ENCODE assay signal across 1 cellular context in the genomic region with DNA sequence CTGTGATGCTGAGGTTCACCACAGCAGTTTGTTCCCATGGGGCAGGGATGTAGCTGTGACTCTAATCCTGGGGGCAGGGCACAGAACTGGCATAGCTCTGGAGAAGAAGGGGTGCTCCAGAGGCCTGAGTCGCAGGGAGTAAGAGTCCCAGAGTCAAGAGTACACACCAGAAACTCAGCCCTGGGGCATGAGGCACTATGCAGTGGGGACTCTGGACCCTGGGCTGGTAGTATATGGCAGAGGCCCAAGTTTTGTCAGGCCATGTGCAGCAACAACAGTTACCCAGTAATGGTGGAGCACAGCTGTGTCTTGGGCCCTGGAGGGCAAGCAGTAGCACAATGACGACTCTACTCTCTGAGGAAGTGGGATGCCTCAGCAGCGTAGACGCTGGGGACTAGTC.
TF ChIP-seq lines count a peak whose summit lies in the region.

No MANE protein-coding gene starts in this region.

TF ChIP-seq in HepG2, 621 proteins besides CTCF, POLR2A, EP300 and RAD21 (continued from another document):
- TF ChIP-seq, protein P1, sequence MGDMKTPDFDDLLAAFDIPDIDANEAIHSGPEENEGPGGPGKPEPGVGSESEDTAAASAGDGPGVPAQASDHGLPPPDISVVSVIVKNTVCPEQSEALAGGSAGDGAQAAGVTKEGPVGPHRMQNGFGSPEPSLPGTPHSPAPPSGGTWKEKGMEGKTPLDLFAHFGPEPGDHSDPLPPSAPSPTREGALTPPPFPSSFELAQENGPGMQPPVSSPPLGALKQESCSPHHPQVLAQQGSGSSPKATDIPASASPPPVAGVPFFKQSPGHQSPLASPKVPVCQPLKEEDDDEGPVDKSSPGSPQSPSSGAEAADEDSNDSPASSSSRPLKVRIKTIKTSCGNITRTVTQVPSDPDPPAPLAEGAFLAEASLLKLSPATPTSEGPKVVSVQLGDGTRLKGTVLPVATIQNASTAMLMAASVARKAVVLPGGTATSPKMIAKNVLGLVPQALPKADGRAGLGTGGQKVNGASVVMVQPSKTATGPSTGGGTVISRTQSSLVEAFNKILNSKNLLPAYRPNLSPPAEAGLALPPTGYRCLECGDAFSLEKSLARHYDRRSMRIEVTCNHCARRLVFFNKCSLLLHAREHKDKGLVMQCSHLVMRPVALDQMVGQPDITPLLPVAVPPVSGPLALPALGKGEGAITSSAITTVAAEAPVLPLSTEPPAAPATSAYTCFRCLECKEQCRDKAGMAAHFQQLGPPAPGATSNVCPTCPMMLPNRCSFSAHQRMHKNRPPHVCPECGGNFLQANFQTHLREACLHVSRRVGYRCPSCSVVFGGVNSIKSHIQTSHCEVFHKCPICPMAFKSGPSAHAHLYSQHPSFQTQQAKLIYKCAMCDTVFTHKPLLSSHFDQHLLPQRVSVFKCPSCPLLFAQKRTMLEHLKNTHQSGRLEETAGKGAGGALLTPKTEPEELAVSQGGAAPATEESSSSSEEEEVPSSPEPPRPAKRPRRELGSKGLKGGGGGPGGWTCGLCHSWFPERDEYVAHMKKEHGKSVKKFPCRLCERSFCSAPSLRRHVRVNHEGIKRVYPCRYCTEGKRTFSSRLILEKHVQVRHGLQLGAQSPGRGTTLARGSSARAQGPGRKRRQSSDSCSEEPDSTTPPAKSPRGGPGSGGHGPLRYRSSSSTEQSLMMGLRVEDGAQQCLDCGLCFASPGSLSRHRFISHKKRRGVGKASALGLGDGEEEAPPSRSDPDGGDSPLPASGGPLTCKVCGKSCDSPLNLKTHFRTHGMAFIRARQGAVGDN (CRISPR knock-in tag; IDR thresholded peaks at IDR 0.05) = peak; percentile 40
- TF ChIP-seq ZFP36L2 (CRISPR knock-in tag; IDR thresholded peaks at IDR 0.05) (no peak), ZNF644 (CRISPR knock-in tag; IDR thresholded peaks at IDR 0.05; ENCODE audit: low read depth) (peak; percentile 33; the same call in 1 of the 2 replicates), ZFAT (CRISPR knock-in tag; conservative IDR thresholded peaks at IDR 0.05) (no peak), HNF4G (IDR thresholded peaks at IDR 0.05; ENCODE audit: borderline replicate concordance, low read depth, low read length) (0 out of 2 replicates have a peak, but pooled peaks have one; percentile 32), HNF4G (CRISPR knock-in tag; IDR thresholded peaks at IDR 0.05; ENCODE audit: borderline replicate concordance, low read depth) (no peak), ZMYM4 (CRISPR knock-in tag; IDR thresholded peaks at IDR 0.05) (peak; percentile 47; the same call in 1 of the 2 replicates), MYC (CRISPR knock-in tag; IDR thresholded peaks at IDR 0.05; ENCODE audit: borderline replicate concordance) (peak; percentile 30; the same call in 1 of the 2 replicates), MIER2 (CRISPR knock-in tag; IDR thresholded peaks at IDR 0.05) (no peak), ZNF7 (CRISPR knock-in tag; IDR thresholded peaks at IDR 0.05) (peak; percentile 79)
- TF ChIP-seq, protein P2, sequence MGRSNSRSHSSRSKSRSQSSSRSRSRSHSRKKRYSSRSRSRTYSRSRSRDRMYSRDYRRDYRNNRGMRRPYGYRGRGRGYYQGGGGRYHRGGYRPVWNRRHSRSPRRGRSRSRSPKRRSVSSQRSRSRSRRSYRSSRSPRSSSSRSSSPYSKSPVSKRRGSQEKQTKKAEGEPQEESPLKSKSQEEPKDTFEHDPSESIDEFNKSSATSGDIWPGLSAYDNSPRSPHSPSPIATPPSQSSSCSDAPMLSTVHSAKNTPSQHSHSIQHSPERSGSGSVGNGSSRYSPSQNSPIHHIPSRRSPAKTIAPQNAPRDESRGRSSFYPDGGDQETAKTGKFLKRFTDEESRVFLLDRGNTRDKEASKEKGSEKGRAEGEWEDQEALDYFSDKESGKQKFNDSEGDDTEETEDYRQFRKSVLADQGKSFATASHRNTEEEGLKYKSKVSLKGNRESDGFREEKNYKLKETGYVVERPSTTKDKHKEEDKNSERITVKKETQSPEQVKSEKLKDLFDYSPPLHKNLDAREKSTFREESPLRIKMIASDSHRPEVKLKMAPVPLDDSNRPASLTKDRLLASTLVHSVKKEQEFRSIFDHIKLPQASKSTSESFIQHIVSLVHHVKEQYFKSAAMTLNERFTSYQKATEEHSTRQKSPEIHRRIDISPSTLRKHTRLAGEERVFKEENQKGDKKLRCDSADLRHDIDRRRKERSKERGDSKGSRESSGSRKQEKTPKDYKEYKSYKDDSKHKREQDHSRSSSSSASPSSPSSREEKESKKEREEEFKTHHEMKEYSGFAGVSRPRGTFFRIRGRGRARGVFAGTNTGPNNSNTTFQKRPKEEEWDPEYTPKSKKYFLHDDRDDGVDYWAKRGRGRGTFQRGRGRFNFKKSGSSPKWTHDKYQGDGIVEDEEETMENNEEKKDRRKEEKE (IDR thresholded peaks at IDR 0.05) = no peak
- TF ChIP-seq, protein P3, sequence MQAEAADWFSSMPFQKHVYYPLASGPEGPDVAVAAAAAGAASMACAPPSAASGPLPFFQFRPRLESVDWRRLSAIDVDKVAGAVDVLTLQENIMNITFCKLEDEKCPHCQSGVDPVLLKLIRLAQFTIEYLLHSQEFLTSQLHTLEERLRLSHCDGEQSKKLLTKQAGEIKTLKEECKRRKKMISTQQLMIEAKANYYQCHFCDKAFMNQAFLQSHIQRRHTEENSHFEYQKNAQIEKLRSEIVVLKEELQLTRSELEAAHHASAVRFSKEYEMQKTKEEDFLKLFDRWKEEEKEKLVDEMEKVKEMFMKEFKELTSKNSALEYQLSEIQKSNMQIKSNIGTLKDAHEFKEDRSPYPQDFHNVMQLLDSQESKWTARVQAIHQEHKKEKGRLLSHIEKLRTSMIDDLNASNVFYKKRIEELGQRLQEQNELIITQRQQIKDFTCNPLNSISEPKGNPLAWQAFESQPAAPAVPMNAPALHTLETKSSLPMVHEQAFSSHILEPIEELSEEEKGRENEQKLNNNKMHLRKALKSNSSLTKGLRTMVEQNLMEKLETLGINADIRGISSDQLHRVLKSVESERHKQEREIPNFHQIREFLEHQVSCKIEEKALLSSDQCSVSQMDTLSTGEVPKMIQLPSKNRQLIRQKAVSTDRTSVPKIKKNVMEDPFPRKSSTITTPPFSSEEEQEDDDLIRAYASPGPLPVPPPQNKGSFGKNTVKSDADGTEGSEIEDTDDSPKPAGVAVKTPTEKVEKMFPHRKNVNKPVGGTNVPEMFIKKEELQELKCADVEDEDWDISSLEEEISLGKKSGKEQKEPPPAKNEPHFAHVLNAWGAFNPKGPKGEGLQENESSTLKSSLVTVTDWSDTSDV (CRISPR knock-in tag; IDR thresholded peaks at IDR 0.05) = no peak
- TF ChIP-seq, protein P4, sequence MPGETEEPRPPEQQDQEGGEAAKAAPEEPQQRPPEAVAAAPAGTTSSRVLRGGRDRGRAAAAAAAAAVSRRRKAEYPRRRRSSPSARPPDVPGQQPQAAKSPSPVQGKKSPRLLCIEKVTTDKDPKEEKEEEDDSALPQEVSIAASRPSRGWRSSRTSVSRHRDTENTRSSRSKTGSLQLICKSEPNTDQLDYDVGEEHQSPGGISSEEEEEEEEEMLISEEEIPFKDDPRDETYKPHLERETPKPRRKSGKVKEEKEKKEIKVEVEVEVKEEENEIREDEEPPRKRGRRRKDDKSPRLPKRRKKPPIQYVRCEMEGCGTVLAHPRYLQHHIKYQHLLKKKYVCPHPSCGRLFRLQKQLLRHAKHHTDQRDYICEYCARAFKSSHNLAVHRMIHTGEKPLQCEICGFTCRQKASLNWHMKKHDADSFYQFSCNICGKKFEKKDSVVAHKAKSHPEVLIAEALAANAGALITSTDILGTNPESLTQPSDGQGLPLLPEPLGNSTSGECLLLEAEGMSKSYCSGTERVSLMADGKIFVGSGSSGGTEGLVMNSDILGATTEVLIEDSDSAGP (CRISPR knock-in tag; IDR thresholded peaks at IDR 0.05; ENCODE audit: borderline replicate concordance) = peak; percentile 22; the same call in 1 of the 2 replicates
- TF ChIP-seq, protein P5, sequence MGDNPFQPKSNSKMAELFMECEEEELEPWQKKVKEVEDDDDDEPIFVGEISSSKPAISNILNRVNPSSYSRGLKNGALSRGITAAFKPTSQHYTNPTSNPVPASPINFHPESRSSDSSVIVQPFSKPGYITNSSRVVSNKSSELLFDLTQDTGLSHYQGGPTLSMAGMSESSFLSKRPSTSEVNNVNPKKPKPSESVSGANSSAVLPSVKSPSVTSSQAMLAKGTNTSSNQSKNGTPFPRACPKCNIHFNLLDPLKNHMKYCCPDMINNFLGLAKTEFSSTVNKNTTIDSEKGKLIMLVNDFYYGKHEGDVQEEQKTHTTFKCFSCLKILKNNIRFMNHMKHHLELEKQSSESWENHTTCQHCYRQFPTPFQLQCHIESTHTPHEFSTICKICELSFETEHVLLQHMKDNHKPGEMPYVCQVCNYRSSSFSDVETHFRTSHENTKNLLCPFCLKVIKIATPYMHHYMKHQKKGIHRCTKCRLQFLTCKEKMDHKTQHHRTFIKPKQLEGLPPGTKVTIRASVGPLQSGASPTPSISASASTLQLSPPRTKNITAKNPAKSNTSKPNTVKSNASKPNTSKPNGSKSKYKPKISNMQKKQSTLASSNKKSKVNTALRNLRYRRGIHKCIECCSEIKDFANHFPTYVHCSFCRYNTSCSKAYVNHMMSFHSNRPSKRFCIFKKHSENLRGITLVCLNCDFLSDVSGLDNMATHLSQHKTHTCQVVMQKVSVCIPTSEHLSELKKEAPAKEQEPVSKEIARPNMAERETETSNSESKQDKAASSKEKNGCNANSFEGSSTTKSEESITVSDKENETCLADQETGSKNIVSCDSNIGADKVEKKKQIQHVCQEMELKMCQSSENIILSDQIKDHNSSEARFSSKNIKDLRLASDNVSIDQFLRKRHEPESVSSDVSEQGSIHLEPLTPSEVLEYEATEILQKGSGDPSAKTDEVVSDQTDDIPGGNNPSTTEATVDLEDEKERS (CRISPR knock-in tag; IDR thresholded peaks at IDR 0.05) = no peak
